17 cellular contexts compared by ENCODE assay signal in the genomic region with DNA sequence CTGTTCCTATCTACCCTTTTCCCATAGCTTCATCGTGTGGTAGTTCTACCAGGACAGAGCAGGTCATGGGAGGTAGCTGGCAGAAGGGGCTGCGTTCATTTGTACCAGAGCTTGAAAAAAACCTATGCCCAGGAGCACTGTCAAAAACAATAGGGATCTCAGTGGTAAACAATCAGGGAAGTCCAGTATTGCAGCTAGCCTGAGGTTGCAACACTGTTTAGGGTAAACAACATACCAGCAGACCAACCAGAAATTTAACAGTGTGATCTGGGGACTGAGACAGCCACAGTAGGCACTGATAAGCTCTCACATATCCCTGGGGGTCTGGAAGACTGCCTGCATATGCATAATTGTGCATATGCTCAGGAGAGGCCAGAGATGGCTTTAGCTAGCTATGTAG.
"Had no signal": no experiment of that assay in that cellular context is flagged by ENCODE, and none has a peak within 500 bp of the region (broad histone marks: within the 10 kb centered on the region; RNA-seq: fewer than 3 reads in every experiment).

No MANE protein-coding gene starts in this region.

- H3K27ac ChIP-seq: brain microvascular endothelial cell, colonic mucosa, lower lobe of right lung, parathyroid adenoma, sigmoid colon, thoracic aorta, WERI-Rb-1 had no signal

- H3K27me3 Mint-ChIP-seq: activated CD4-positive, alpha-beta T cell treated with anti-CD3 and anti-CD28 coated beads for 36 hours; activated naive CD8-positive, alpha-beta T cell treated with anti-CD3 and anti-CD28 coated beads, Interleukin-2, amount 10 ng/mL, durations not matched to agents 7 days and 5 days; central memory CD8-positive, alpha-beta T cell; natural killer cell treated with Interleukin-12 subunit alpha and Interleukin-12 subunit beta and Interleukin-15 and Interleukin-18, amount 100 ng/mL, for 72 hours; stimulated activated naive B cell treated with anti-CD40 and anti-IgM and Interleukin-4, amounts not matched to agents 10 μg/mL and 1 μg/mL and 100 μg/mL, for 72 hours had no signal

- DNase-seq: activated CD4-positive, alpha-beta T cell treated with anti-CD3 and anti-CD28 coated beads for 36 hours; activated CD4-positive, alpha-beta T cell treated with anti-CD3 and anti-CD28 coated beads, Interleukin-2, amount 50 U/mL, for 48 hours; activated naive CD8-positive, alpha-beta T cell treated with anti-CD3 and anti-CD28 coated beads, Interleukin-2, amount 10 ng/mL, durations not matched to agents 7 days and 5 days; activated T-cell treated with anti-CD3 and anti-CD28 coated beads for 4 hours; aorta; brain microvascular endothelial cell; colonic mucosa; immature natural killer cell; lower lobe of right lung; sigmoid colon; stimulated activated naive B cell treated with anti-CD40 and anti-IgM and Interleukin-4, amounts not matched to agents 10 μg/mL and 1 μg/mL and 100 μg/mL, for 72 hours; WERI-Rb-1 had no signal

- H3K9me3 ChIP-seq: colonic mucosa had no signal

- ATAC-seq: activated CD4-positive, alpha-beta T cell treated with anti-CD3 and anti-CD28 coated beads for 36 hours; lower lobe of right lung; natural killer cell treated with Interleukin-12 subunit alpha and Interleukin-12 subunit beta and Interleukin-15 and Interleukin-18, amount 100 ng/mL, for 72 hours; stimulated activated naive B cell treated with anti-CD40 and anti-IgM and Interleukin-4, amounts not matched to agents 10 μg/mL and 1 μg/mL and 100 μg/mL, for 72 hours had no signal

- H3K9ac ChIP-seq: parathyroid adenoma had no signal

- H3K4me1 ChIP-seq: colonic mucosa had no signal

- H3K4me3 Mint-ChIP-seq: activated CD4-positive, alpha-beta T cell treated with anti-CD3 and anti-CD28 coated beads for 36 hours; activated naive CD8-positive, alpha-beta T cell treated with anti-CD3 and anti-CD28 coated beads, Interleukin-2, amount 10 ng/mL, durations not matched to agents 7 days and 5 days; central memory CD8-positive, alpha-beta T cell; immature natural killer cell; mesothelial cell of epicardium; natural killer cell treated with Interleukin-12 subunit alpha and Interleukin-12 subunit beta and Interleukin-15 and Interleukin-18, amount 100 ng/mL, for 72 hours; stimulated activated naive B cell treated with anti-CD40 and anti-IgM and Interleukin-4, amounts not matched to agents 10 μg/mL and 1 μg/mL and 100 μg/mL, for 72 hours had no signal

- H3K36me3 ChIP-seq: brain microvascular endothelial cell, colonic mucosa, lower lobe of right lung, sigmoid colon, thoracic aorta, WERI-Rb-1 had no signal

- H2AFZ ChIP-seq: parathyroid adenoma had no signal

- H3K27me3 ChIP-seq: brain microvascular endothelial cell, colonic mucosa, sigmoid colon had no signal

- H3K27ac Mint-ChIP-seq: activated CD4-positive, alpha-beta T cell treated with anti-CD3 and anti-CD28 coated beads for 36 hours; activated naive CD8-positive, alpha-beta T cell treated with anti-CD3 and anti-CD28 coated beads, Interleukin-2, amount 10 ng/mL, durations not matched to agents 7 days and 5 days; immature natural killer cell; mesothelial cell of epicardium; natural killer cell treated with Interleukin-12 subunit alpha and Interleukin-12 subunit beta and Interleukin-15 and Interleukin-18, amount 100 ng/mL, for 72 hours; stimulated activated naive B cell treated with anti-CD40 and anti-IgM and Interleukin-4, amounts not matched to agents 10 μg/mL and 1 μg/mL and 100 μg/mL, for 72 hours had no signal

- H3K4me3 ChIP-seq: colonic mucosa, lower lobe of right lung, sigmoid colon, thoracic aorta had no signal
